Comparison of ENCODE assay signal across 19 cellular contexts in genomic region chr5:136337788-136338187, GRCh38. TPM values are rescaled to one million over a fixed set of nuclear protein-coding genes. Genes with fewer than 3 reads are reported as not detected.
DNase-seq lines count a peak whose midpoint lies in the region; ATAC-seq and TF ChIP-seq lines count a peak whose summit lies in the region.
"Had no signal": no experiment of that assay in that cellular context is flagged by ENCODE, and none has a peak within 500 bp of the region (broad histone marks: within the 10 kb centered on the region; RNA-seq: fewer than 3 reads in every experiment).

No MANE protein-coding gene starts in this region.

- peaks cover 6% of the 10 kb centered on the region for H3K4me1 Mint-ChIP-seq in GM23338
- peaks cover 10% of the 10 kb centered on the region for H3K4me1 Mint-ChIP-seq in WTC11
- H3K4me1 Mint-ChIP-seq: CD4-positive, CD25-positive, alpha-beta regulatory T cell; CD8-positive, alpha-beta memory T cell had no signal

- H3K27ac ChIP-seq in GM23338 (ENCODE audit: low read depth) (no peak overlapping the region), mesenchymal stem cell (ENCODE audit: low read length, poor library complexity, severe bottlenecking) (no peak overlapping the region)
- H3K27ac ChIP-seq: HL-60 had no signal

- peaks cover 12% of the 10 kb centered on the region for H3K9me3 ChIP-seq in mesenchymal stem cell (ENCODE audit: control insufficient read depth, low read length)
- H3K9me3 ChIP-seq: BE2C had no signal

- H3K4me1 ChIP-seq in GM23338 (ENCODE audit: insufficient read depth) (no peaks in the 10 kb centered on the region), mesenchymal stem cell (ENCODE audit: control insufficient read depth, insufficient read depth, low read depth, low read length) (no peaks in the 10 kb centered on the region)
- H3K4me1 ChIP-seq: BE2C had no signal

- DNase-seq in GM23338 (ENCODE audit: low spot score) (peak; percentile 24), WTC11 (ENCODE audit: low spot score) (no peak), iPS-NIHi7 (ENCODE audit: extremely low spot score) (peak; percentile 24), NCI-H2029 treated with DMSO at 0.1 percent for 48 hours (lab: John Stamatoyannopoulos, UW) (no peak), mesenchymal stem cell (no peak)
- no peak for DNase-seq in activated CD4-positive, alpha-beta T cell treated with anti-CD3 and anti-CD28 coated beads for 48 hours
- DNase-seq: BE2C; C1 segment of cervical spinal cord; CD4-positive, CD25-positive, alpha-beta regulatory T cell; CD8-positive, alpha-beta memory T cell; COR-L47; GF-D8; HCEC 1CT; IMR-90 had no signal

- H3K4me2 ChIP-seq in GM23338 (no peak overlapping the region), mesenchymal stem cell (ENCODE audit: low read length, poor library complexity, severe bottlenecking) (no peak overlapping the region)

- no peak overlapping the region for H2AFZ ChIP-seq in GM23338
- no peak overlapping the region for H2AFZ ChIP-seq in mesenchymal stem cell (ENCODE audit: low read depth, low read length)

- no peaks in the 10 kb centered on the region for H3K27me3 ChIP-seq in GM23338 (ENCODE audit: insufficient read depth)
- no peaks in the 10 kb centered on the region for H3K27me3 ChIP-seq in mesenchymal stem cell (ENCODE audit: control insufficient read depth in 1 of 2, insufficient read depth in 1 of 2, low read length in 2 of 2)
- H3K27me3 ChIP-seq: BE2C had no signal

- no peak overlapping the region for H2BK5ac ChIP-seq in mesenchymal stem cell (ENCODE audit: low read depth, low read length, poor library complexity, severe bottlenecking)

- POLR2A ChIA-PET in WTC11 (lab: Charles Lee) = interaction anchor here (0.7 kb wide), 1 partner anchor 27 kb away, joined by 4 read pairs; no protein-coding TSS in a partner anchor

- CTCF ChIA-PET in WTC11 (lab: Charles Lee) = interaction anchor here (0.6 to 2.2 kb wide), 2 partner anchors 27 to 411 kb away, joined by 3 to 10 read pairs; partner anchors contain the start of gene TRPC7

- no peak overlapping the region for H3K4me3 Mint-ChIP-seq in GM23338
- H3K4me3 Mint-ChIP-seq in WTC11 = no peak overlapping the region
- H3K4me3 Mint-ChIP-seq: CD4-positive, CD25-positive, alpha-beta regulatory T cell; CD8-positive, alpha-beta memory T cell had no signal

- H4K20me1 ChIP-seq in GM23338 (replicated peaks; ENCODE audit: insufficient read depth) = no peaks in the 10 kb centered on the region

- H2BK12ac ChIP-seq in mesenchymal stem cell (ENCODE audit: low read length in 2 of 2) = no peak overlapping the region

- WGBS in mesenchymal stem cell = 69% methylated on average over 3 of the region's 5 CpGs

- no peak overlapping the region for H2BK15ac ChIP-seq in mesenchymal stem cell (ENCODE audit: low read depth, poor library complexity, severe bottlenecking)

- H3K79me1 ChIP-seq in mesenchymal stem cell (replicated peaks; ENCODE audit: low read length, poor library complexity, severe bottlenecking) = no peaks in the 10 kb centered on the region

- no peak for TF ChIP-seq CTCF in GM23338 (conservative IDR thresholded peaks at IDR 0.05; ENCODE audit: low read depth in 2 of 2)
- TF ChIP-seq CTCF in WTC11 (IDR thresholded peaks at IDR 0.05) = no peak

- no peaks in the 10 kb centered on the region for H3K27me3 Mint-ChIP-seq in GM23338 (ENCODE audit: insufficient read depth, low read depth, poor library complexity)
- H3K27me3 Mint-ChIP-seq in WTC11 (ENCODE audit: low read depth) = peaks cover 39% of the 10 kb centered on the region
- H3K27me3 Mint-ChIP-seq: CD4-positive, CD25-positive, alpha-beta regulatory T cell had no signal

- no peak overlapping the region for H3K4ac ChIP-seq in mesenchymal stem cell (ENCODE audit: low read depth in 1 of 2, low read length in 2 of 2)

- H3K18ac ChIP-seq in mesenchymal stem cell (ENCODE audit: low read depth in 1 of 2, low read length in 2 of 2) = no peak overlapping the region

- no peaks in the 10 kb centered on the region for H3K36me3 ChIP-seq in GM23338 (ENCODE audit: insufficient read depth)
- no peaks in the 10 kb centered on the region for H3K36me3 ChIP-seq in mesenchymal stem cell (ENCODE audit: control insufficient read depth in 1 of 2, insufficient read depth in 2 of 2, low read depth in 1 of 2, low read length in 2 of 2)
- H3K36me3 ChIP-seq: BE2C had no signal

- H3K36me3 Mint-ChIP-seq in GM23338 (ENCODE audit: low read depth) (peaks cover 7% of the 10 kb centered on the region; the same call in 2 of the 3 replicates), WTC11 (peaks cover 11% of the 10 kb centered on the region)
- H3K36me3 Mint-ChIP-seq: CD4-positive, CD25-positive, alpha-beta regulatory T cell had no signal

- no peaks in the 10 kb centered on the region for H3F3A ChIP-seq in GM23338 (replicated peaks; ENCODE audit: low read depth)

- no peak overlapping the region for H3K23ac ChIP-seq in mesenchymal stem cell (ENCODE audit: low read length in 2 of 2)

- no peak overlapping the region for H2BK120ac ChIP-seq in mesenchymal stem cell (ENCODE audit: low read depth, low read length)

- no peak overlapping the region for H3K9ac ChIP-seq in mesenchymal stem cell (ENCODE audit: low read length)

- H3K4me3 ChIP-seq in GM23338 (no peak overlapping the region), mesenchymal stem cell (ENCODE audit: insufficient read depth in 1 of 2, low read depth in 1 of 2, low read length in 2 of 2) (no peak overlapping the region)
- H3K4me3 ChIP-seq: K562 had no signal

- ATAC-seq in GM23338 (peak; percentile 93), WTC11 (peak; percentile 88)
- ATAC-seq: K562 had no signal

- no peaks in the 10 kb centered on the region for H3K79me2 ChIP-seq in GM23338 (replicated peaks; ENCODE audit: insufficient read depth)

- no peak overlapping the region for H4K91ac ChIP-seq in mesenchymal stem cell (ENCODE audit: low read length)

- H3K9me3 Mint-ChIP-seq in GM23338 (peaks cover 15% of the 10 kb centered on the region), WTC11 (peaks cover 31% of the 10 kb centered on the region)

- no peak overlapping the region for H2AK5ac ChIP-seq in mesenchymal stem cell (ENCODE audit: low read length, severe bottlenecking)

- no peak overlapping the region for H3K14ac ChIP-seq in mesenchymal stem cell (ENCODE audit: low read length in 2 of 2)

- H3K27ac Mint-ChIP-seq in GM23338 (no peak overlapping the region), WTC11 (no peak overlapping the region)
- H3K27ac Mint-ChIP-seq: CD4-positive, CD25-positive, alpha-beta regulatory T cell; CD8-positive, alpha-beta memory T cell had no signal

- H4K8ac ChIP-seq in mesenchymal stem cell (ENCODE audit: low read length) = no peak overlapping the region

- no peaks in the 10 kb centered on the region for H3K9me2 ChIP-seq in GM23338 (ENCODE audit: insufficient read depth)

TF ChIP-seq in GM23338, 12 proteins besides CTCF, POLR2A, EP300 and RAD21 (continues in another document):
- TF ChIP-seq REST (IDR thresholded peaks at IDR 0.05; ENCODE audit: unreplicated experiment) = no peak

TF ChIP-seq in WTC11, 78 proteins besides CTCF, POLR2A, EP300 and RAD21:
- peak; percentile 53; the same call in 1 of the 2 replicates for TF ChIP-seq TEAD1 (CRISPR knock-in tag; IDR thresholded peaks at IDR 0.05)
- TF ChIP-seq PREB (CRISPR knock-in tag; IDR thresholded peaks at IDR 0.05; ENCODE audit: borderline replicate concordance) = no peak
- no peak for TF ChIP-seq ERG (CRISPR knock-in tag; IDR thresholded peaks at IDR 0.05)
- TF ChIP-seq FOXK1 (CRISPR knock-in tag; IDR thresholded peaks at IDR 0.05) = peak; percentile 73; the same call in 1 of the 2 replicates

RNA-seq across cellular contexts. Expression of gene TRPC7, which starts 27.6 kb away (rescaled TPM):
- 0.08 and 0.56 TPM in 2 replicates for total RNA-seq in GM23338 (2014; rRNA removed; shearing (Covaris generic))
- not detected in 2 replicates for polyA plus RNA-seq in GM23338 (2016; fragmentation: Nextera tagmentation; extraction: Ambion mirVana)
- total RNA-seq in WTC11 (2021) = 0.07 to 0.09 TPM (median 0.09 TPM) in 3 replicates
- not detected for polyA plus RNA-seq in mesenchymal stem cell (2013, experiment 1 of 2)
- not detected for polyA plus RNA-seq in mesenchymal stem cell (2013, experiment 2 of 2)
- total RNA-seq: A172; CD4-positive, CD25-positive, alpha-beta regulatory T cell; CD8-positive, alpha-beta memory T cell; H4; HT1080; IMR-90; K562 had no signal
- polyA plus RNA-seq: CD4-positive, CD25-positive, alpha-beta regulatory T cell; CD8-positive, alpha-beta memory T cell; IMR-90; K562 had no signal

Comparison
In these comparisons a context has a peak if more than half of its experiments do, and no peak if none do; other contexts are left out.
1. DNase-seq: peak in GM23338 (single experiment) and iPS-NIHi7 (single experiment); none in WTC11 (single experiment), activated CD4-positive, alpha-beta T cell treated with anti-CD3 and anti-CD28 coated beads for 48 hours (single experiment), NCI-H2029 treated with DMSO at 0.1 percent for 48 hours (single experiment) and mesenchymal stem cell (single experiment).